In genomic region chr6:99178168-99178567, GRCh38 we compare ENCODE assay signal across 18 cellular contexts.
DNase-seq lines count a peak whose midpoint lies in the region; ATAC-seq, FAIRE-seq and TF ChIP-seq lines count a peak whose summit lies in the region.
"Had no signal": no experiment of that assay in that cellular context is flagged by ENCODE, and none has a peak within 500 bp of the region (broad histone marks: within the 10 kb centered on the region; RNA-seq: fewer than 3 reads in every experiment).

No MANE protein-coding gene starts in this region.

- H3K4me3 ChIP-seq in GM12878 (no peak overlapping the region), stomach (no peak overlapping the region)
- H3K4me3 ChIP-seq: heart right ventricle, spleen had no signal

- no peak overlapping the region for H2AFZ ChIP-seq in GM12878 (ENCODE audit: control insufficient read depth, low read depth, low read length)

- WGBS in GM12878 (ENCODE audit: insufficient coverage, insufficient replicate concordance, low lambda C conversion rate, missing lambda C conversion rate), result 0% methylated on average over 2 of the region's 2 CpGs
- WGBS in stomach, 5 donors, result 27 to 45% (median 41%) methylated on average over 2 of the region's 2 CpGs

- CTCF ChIA-PET in GM12878 (lab: Yijun Ruan, JAX), result interaction anchor here (0.7 kb wide), 1 partner anchor 87 kb away, joined by 4 read pairs; no protein-coding TSS in a partner anchor

- no peaks in the 10 kb centered on the region; the same call in 2 of the 3 replicates for H3K9me3 ChIP-seq in GM12878 (replicated peaks; ENCODE audit: control insufficient read depth, insufficient read depth, low read length)
- peaks cover 0 to 17% (median 3%) of the 10 kb centered on the region in 4 donors for H3K9me3 ChIP-seq in stomach
- H3K9me3 ChIP-seq: BE2C had no signal

- peak; percentile 71 for ATAC-seq in GM18907 (IDR thresholded peaks at IDR 0.05; ENCODE audit: unreplicated experiment)
- ATAC-seq in HG03432 (IDR thresholded peaks at IDR 0.05; ENCODE audit: unreplicated experiment), result peak; percentile 39
- no peak for ATAC-seq in GM12878
- no peak for ATAC-seq in HG03460 (IDR thresholded peaks at IDR 0.05; ENCODE audit: unreplicated experiment)
- ATAC-seq in GM18873 (IDR thresholded peaks at IDR 0.05; ENCODE audit: low FRiP score, unreplicated experiment), result no peak
- ATAC-seq: heart right ventricle, SK-N-SH treated with all-trans-retinoic acid at 6 μM for 48 hours had no signal

- no peak overlapping the region for H3K27ac ChIP-seq in GM12878 (ENCODE audit: control insufficient read depth, insufficient read depth)
- H3K27ac ChIP-seq in stomach, result peak overlapping the region in 4 of 5 donors; percentile 47 to 51 (median 48)
- H3K27ac ChIP-seq: heart right ventricle, spleen had no signal

- no peak for FAIRE-seq in GM12878 (lab: Jason Lieb, UNC)
- FAIRE-seq: islet of Langerhans had no signal

- POLR2A ChIA-PET in GM12878 (lab: Charles Lee), result no interaction called here

- H3K27me3 ChIP-seq in GM12878 (replicated peaks in 1 of 2; ENCODE audit: control insufficient read depth in 2 of 2, insufficient read depth in 2 of 2, low read length in 1 of 2) (no peaks in the 10 kb centered on the region; a peak in 1 of 4 replicates), stomach (no peaks in the 10 kb centered on the region)
- H3K27me3 ChIP-seq: BE2C, heart right ventricle, spleen had no signal

- TF ChIP-seq POLR2A in GM12878 (IDR thresholded peaks at IDR 0.05; ENCODE audit: low read depth, low read length) (no peak), stomach (IDR thresholded peaks at IDR 0.05) (no peak)

- TF ChIP-seq CTCF in GM12878 (IDR thresholded peaks at IDR 0.05 in 2 of 3, conservative IDR thresholded peaks at IDR 0.05 in 1 of 3; ENCODE audit: control insufficient read depth in 2 of 3, extremely low read depth in 1 of 3, insufficient read depth in 1 of 3, low read depth in 3 of 3, low read length in 3 of 3) (no peak), stomach (IDR thresholded peaks at IDR 0.05) (no peak)

- no peak overlapping the region for H3K4me2 ChIP-seq in GM12878 (ENCODE audit: control insufficient read depth, insufficient read depth)

- no peak overlapping the region for H3K9ac ChIP-seq in GM12878 (ENCODE audit: control insufficient read depth, insufficient read depth, low read length)

- SMC1A ChIA-PET in GM12878 (lab: Charles Lee; ENCODE audit: uncharacterized antibody, unreplicated experiment), result interaction anchor here (0.6 kb wide), 2 partner anchors 133 to 454 kb away, joined by 3 read pairs; no protein-coding TSS in a partner anchor

- no peak for TF ChIP-seq RAD21 in GM12878 (IDR thresholded peaks at IDR 0.05; ENCODE audit: insufficient read depth, low read depth, low read length)

- no peaks in the 10 kb centered on the region for H4K20me1 ChIP-seq in GM12878 (ENCODE audit: control insufficient read depth, insufficient read depth)

- no peaks in the 10 kb centered on the region for H3K79me2 ChIP-seq in GM12878 (ENCODE audit: control insufficient read depth, insufficient read depth, low read length)

- H3K4me1 ChIP-seq in GM12878 (ENCODE audit: control insufficient read depth, insufficient read depth, low read length) (no peaks in the 10 kb centered on the region), stomach (no peaks in the 10 kb centered on the region)
- H3K4me1 ChIP-seq: BE2C, heart right ventricle, spleen had no signal

- H3K36me3 ChIP-seq in GM12878 (ENCODE audit: control insufficient read depth in 2 of 2, insufficient read depth in 2 of 2, low read length in 1 of 2) (no peaks in the 10 kb centered on the region), stomach (no peaks in the 10 kb centered on the region)
- H3K36me3 ChIP-seq: BE2C, heart right ventricle, spleen had no signal

- in situ Hi-C loops in GM12878 (cut with MboI), result no loop called here

- no TSS peak for BruUV-seq in GM12878 (replicated peaks; lab: Mats Ljungman, UMichigan)

- RAD21 ChIA-PET in GM12878 (lab: Charles Lee; ENCODE audit: unreplicated experiment), result no interaction called here

- intact Hi-C loops in GM12878 (cut with micrococcal nuclease; ENCODE audit: unreplicated experiment), result no loop called here
- intact Hi-C loops in stomach (cut with DNase I; ENCODE audit: low total_unique reads), result no loop called here

- TF ChIP-seq EP300 in GM12878 (IDR thresholded peaks at IDR 0.05; ENCODE audit: borderline replicate concordance in 1 of 2, control insufficient read depth in 1 of 2, low read depth in 2 of 2, low read length in 2 of 2), result no peak
- no peak for TF ChIP-seq EP300 in stomach (IDR thresholded peaks at IDR 0.05)

- DNase-seq in GM12878 (ENCODE audit: low read depth, low spot score) (no peak), stomach (no peak), NCI-H1048 (lab: John Stamatoyannopoulos, UW) (no peak)
- DNase-seq: activated CD4-positive, alpha-beta T cell treated with anti-CD3 and anti-CD28 coated beads, Interleukin-2, amount 10 ng/mL, durations not matched to agents 24 days and 14 days; activated CD8-positive, alpha-beta memory T cell treated with anti-CD3 and anti-CD28 coated beads, Interleukin-2, amount 50 U/mL, for 48 hours; activated gamma-delta T cell treated with Interleukin-2 at 50 U/mL for 16 hours; amniotic stem cell; BE2C; heart right ventricle; NCI-H2081; NCI-H69; spleen had no signal

TF ChIP-seq in GM12878, 131 proteins besides CTCF, POLR2A, EP300 and RAD21:
- TF ChIP-seq MEF2A (IDR thresholded peaks at IDR 0.05; ENCODE audit: insufficient read depth, low read depth, low read length) (no peak), PAX8 (IDR thresholded peaks at IDR 0.05) (no peak), SPI1 (IDR thresholded peaks at IDR 0.05; ENCODE audit: borderline replicate concordance, insufficient read depth, low read depth, low read length) (peak; percentile 43; the same call in 1 of the 2 replicates)
TF ChIP-seq in GM12878: peak in this region for 1.

Comparison
In these comparisons a context has a peak if more than half of its experiments do, and no peak if none do; other contexts are left out.
1. ATAC-seq: peak in GM18907 (single experiment) and HG03432 (single experiment); none in GM12878 (single experiment), HG03460 (single experiment) and GM18873 (single experiment).